ENCODE assay signal across 9 cellular contexts in the genomic region with DNA sequence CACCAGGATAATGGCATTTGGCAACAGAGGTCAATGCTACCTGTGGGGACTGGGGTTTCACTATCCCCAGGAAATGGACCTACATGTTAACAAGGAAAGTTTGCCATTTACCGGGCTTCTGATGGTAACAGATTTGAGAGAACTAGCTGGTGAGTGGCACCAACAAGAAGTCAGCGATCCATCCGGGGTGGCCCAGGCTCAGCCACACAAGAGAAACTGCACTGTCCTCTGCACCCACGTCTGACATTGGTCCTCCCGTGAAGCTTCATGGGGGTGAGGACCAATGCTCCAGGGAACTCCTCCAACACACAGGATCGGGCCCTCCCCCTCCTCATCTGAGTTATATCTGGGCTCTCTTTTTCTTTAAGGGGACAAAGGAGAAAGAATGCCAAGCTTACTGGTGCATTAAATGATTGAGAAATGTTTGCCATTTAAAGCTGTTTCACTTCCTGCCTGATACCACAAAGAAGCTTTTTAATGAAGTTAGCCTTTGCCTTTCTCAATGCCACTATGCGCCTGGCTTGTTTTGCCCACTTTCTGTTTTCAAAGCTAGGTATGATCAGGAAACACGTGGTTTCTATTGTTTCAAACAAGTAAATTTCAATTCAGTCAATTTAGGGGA.
DNase-seq lines count a peak whose midpoint lies in the region; ATAC-seq lines count a peak whose summit lies in the region.
"Had no signal": no experiment of that assay in that cellular context is flagged by ENCODE, and none has a peak within 500 bp of the region (broad histone marks: within the 10 kb centered on the region; RNA-seq: fewer than 3 reads in every experiment).

No MANE protein-coding gene starts in this region.

- H3K4me3 Mint-ChIP-seq in T-cell: peak overlapping the region; percentile 69 to 72 (median 70)
- H3K4me3 Mint-ChIP-seq: neural crest cell had no signal

- peak; percentile 86 to 87 for DNase-seq in AML-193 (lab: John Stamatoyannopoulos, UW)
- peak in 7 of 34 experiments; percentile 16 to 38 (median 28) for DNase-seq in T-cell
- DNase-seq in NCI-H2171 treated with DMSO at 0.1 percent for 48 hours (lab: John Stamatoyannopoulos, UW): no peak
- DNase-seq in RKO (ENCODE audit: low spot score): no peak
- DNase-seq in iPS-NIHi7 (ENCODE audit: extremely low spot score): no peak

- H3K36me3 ChIP-seq in mucosa of rectum (ENCODE audit: control insufficient read depth in 2 of 2, insufficient read depth in 2 of 2, low read length in 2 of 2): no peaks in the 10 kb centered on the region

- peaks cover 36 to 44% of the 10 kb centered on the region in 2 donors for H3K4me1 ChIP-seq in mucosa of rectum (ENCODE audit: control insufficient read depth in 2 of 2, insufficient read depth in 2 of 2, low read length in 2 of 2)

- POLR2A ChIA-PET in T-cell (lab: Charles Lee): interaction anchor here in 1 of 2 donors (0.6 kb wide), 1 partner anchor 206 kb away, joined by 5 read pairs; no protein-coding TSS in a partner anchor

- H3K27me3 Mint-ChIP-seq in T-cell: no peaks in the 10 kb centered on the region

- H3K27me3 ChIP-seq in mucosa of rectum (ENCODE audit: control insufficient read depth in 2 of 2, insufficient read depth in 2 of 2, low read length in 2 of 2): no peaks in the 10 kb centered on the region

- H3K4me1 Mint-ChIP-seq in T-cell: peaks cover 77 to 92% (median 82%) of the 10 kb centered on the region in 3 donors

- H3K9ac ChIP-seq in mucosa of rectum (ENCODE audit: low read depth in 1 of 2, low read length in 2 of 2): peak overlapping the region in 1 of 2 donors; percentile 20

- peak overlapping the region; percentile 66 to 73 for H3K27ac ChIP-seq in mucosa of rectum (ENCODE audit: low read depth in 2 of 2, low read length in 2 of 2)

- CTCF ChIA-PET in T-cell (lab: Charles Lee): interaction anchor here in 1 of 2 donors (0.5 to 1.2 kb wide), 3 partner anchors 38 to 950 kb away, joined by 3 to 5 read pairs (median 4); no protein-coding TSS in a partner anchor

- ATAC-seq in GM18907 (IDR thresholded peaks at IDR 0.05; ENCODE audit: unreplicated experiment) (peak; percentile 66), HG03097 (IDR thresholded peaks at IDR 0.05; ENCODE audit: low FRiP score, unreplicated experiment) (peak; percentile 43), T-cell (replicated peaks in 1 of 4) (peak; percentile 56 to 67 (median 64))

- H3K9me3 Mint-ChIP-seq in T-cell: no peaks in the 10 kb centered on the region
- H3K9me3 Mint-ChIP-seq: neural crest cell had no signal

- H3K27ac Mint-ChIP-seq in T-cell: peak overlapping the region; percentile 93 to 95

- peak overlapping the region in 1 of 2 donors; percentile 42 for H3K4me3 ChIP-seq in mucosa of rectum (ENCODE audit: low read length in 2 of 2)

- no peaks in the 10 kb centered on the region for H3K9me3 ChIP-seq in mucosa of rectum (ENCODE audit: control insufficient read depth in 2 of 2, low read length in 2 of 2)

- no peaks in the 10 kb centered on the region for H3K36me3 Mint-ChIP-seq in T-cell

Comparison
In these comparisons a context has a peak if more than half of its experiments do, and no peak if none do; other contexts are left out.
1. DNase-seq: peak in AML-193 (2 of 2); none in NCI-H2171 treated with DMSO at 0.1 percent for 48 hours (single experiment), RKO (single experiment) and iPS-NIHi7 (single experiment).
2. Peak in every context shown above with its lines, with median percentiles within 50 percentile points of each other: ATAC-seq.